Comparison of ENCODE assay signal across 1 cellular context in the genomic region with DNA sequence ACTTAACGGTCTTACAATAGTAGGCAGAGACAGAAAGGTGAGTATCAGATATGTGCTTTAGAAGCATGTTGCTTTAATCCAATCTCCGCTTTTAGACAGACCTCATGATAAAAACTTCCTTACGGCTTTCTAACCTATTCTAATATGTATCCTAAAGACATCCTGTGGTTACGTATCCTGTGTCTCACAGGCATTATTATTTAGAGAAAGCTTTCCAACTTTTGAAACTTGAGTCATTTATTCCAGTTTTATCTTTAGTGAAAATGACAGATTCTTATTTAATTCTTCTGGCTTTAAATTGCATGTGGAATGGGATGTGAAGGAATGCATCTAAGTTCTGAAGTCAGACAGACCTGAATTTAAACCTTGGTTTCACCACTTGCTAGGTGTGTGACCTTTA.
TF ChIP-seq lines count a peak whose summit lies in the region.

No MANE protein-coding gene starts in this region.

TF ChIP-seq in SK-N-SH, 30 proteins besides CTCF, POLR2A, EP300 and RAD21 (continued from another document):
- TF ChIP-seq, protein P1, sequence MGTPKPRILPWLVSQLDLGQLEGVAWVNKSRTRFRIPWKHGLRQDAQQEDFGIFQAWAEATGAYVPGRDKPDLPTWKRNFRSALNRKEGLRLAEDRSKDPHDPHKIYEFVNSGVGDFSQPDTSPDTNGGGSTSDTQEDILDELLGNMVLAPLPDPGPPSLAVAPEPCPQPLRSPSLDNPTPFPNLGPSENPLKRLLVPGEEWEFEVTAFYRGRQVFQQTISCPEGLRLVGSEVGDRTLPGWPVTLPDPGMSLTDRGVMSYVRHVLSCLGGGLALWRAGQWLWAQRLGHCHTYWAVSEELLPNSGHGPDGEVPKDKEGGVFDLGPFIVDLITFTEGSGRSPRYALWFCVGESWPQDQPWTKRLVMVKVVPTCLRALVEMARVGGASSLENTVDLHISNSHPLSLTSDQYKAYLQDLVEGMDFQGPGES (IDR thresholded peaks at IDR 0.05; ENCODE audit: low read depth, low read length) = no peak
- TF ChIP-seq NRF1 (IDR thresholded peaks at IDR 0.05; ENCODE audit: low read depth, low read length) (no peak), USF1 (IDR thresholded peaks at IDR 0.05; ENCODE audit: borderline replicate concordance, low read depth) (no peak), SMC3 (IDR thresholded peaks at IDR 0.05; ENCODE audit: low read depth, low read length) (no peak), CHD2 (IDR thresholded peaks at IDR 0.05; ENCODE audit: low read length, partially characterized antibody) (no peak), ZBTB33 (IDR thresholded peaks at IDR 0.05; ENCODE audit: borderline replicate concordance, low read depth) (no peak), TAF1 (IDR thresholded peaks at IDR 0.05; ENCODE audit: borderline replicate concordance, low read depth, low read length) (peak; percentile 34; the same call in 1 of the 2 replicates)
TF ChIP-seq in SK-N-SH: peak in this region for 8.
